Comparison of ENCODE assay signal across 21 cellular contexts in the genomic region with DNA sequence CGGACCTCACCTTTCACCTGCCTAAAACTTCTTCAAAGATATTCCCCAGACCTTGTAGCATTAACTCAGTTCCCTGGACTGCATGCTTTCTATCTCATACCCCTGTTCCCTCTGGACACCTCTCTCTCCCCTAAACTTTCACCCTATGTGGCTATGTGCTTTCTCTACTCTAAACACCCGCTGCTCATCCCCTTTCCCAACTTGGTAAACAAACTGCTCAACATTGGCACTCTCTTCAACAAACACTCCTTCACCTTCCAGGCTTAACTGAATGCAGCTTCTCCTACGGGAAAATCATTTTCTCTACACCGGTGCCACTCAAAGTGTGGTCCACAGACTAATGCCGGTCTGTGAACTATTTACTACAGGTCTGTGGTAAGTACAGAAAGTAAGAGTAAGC.
"Had no signal": no experiment of that assay in that cellular context is flagged by ENCODE, and none has a peak within 500 bp of the region (broad histone marks: within the 10 kb centered on the region; RNA-seq: fewer than 3 reads in every experiment).

No MANE protein-coding gene starts in this region.

- DNase-seq: IMR-90, Karpas-422, KG1, MG63, NCI-H1092, NCI-H1105 treated with DMSO at 0.1 percent for 48 hours, NCI-H1417 treated with DMSO at 0.1 percent for 48 hours, NCI-H146, NCI-H1694 treated with DMSO at 0.1 percent for 48 hours, NCI-H1930, NCI-H2081, NCI-H2107, NCI-H2227 treated with DMSO at 0.1 percent for 48 hours, NCI-H524, NCI-H526 treated with DMSO at 0.1 percent for 48 hours, NCI-H774, PC-3, SHP77, SK-N-SH had no signal

- H3K27me3 ChIP-seq: MG63 had no signal

- H3K36me3 ChIP-seq: MG63 had no signal

- H3K4me3 ChIP-seq: MG63 had no signal

- ATAC-seq: Panc1, PC-3 had no signal

- H3K27ac ChIP-seq: RWPE1 had no signal

- H3K9me3 ChIP-seq: MG63, SK-N-SH had no signal
